ENCODE assay signal across 29 cellular contexts in the genomic region with DNA sequence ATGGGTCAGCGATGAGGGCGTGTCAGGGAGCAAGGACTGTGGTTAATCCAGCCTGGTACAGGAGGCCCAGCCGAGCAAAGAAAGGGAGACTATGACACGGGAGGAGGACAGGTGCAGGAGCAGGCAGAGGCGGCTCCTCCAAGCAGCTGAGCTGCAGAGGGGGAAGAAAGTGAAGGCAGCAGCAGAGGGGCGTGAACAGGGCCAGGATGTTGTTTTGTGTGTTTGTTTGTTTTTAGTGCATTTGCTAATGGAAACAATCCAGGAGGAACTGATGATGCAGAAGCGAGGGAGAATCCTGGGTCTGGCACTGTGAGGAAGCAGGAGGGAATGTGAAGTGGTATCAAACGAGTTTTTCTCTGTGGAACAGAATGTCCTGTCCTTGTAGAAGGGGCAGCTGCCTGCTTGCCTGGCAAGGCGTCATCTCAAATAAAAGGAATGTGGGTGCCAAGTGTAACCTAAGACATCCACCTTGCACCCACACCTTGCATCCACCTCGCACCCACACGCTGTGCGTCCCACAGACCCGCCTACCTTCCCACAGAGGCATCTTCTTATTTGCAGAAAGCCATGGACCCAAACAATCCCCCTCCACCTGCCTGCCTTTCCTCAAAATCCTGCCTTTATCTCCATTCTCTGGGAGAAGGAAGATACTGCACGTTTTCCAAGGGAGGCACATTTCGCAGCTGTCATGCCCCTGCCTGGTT.
"Had no signal": no experiment of that assay in that cellular context is flagged by ENCODE, and none has a peak within 500 bp of the region (broad histone marks: within the 10 kb centered on the region; RNA-seq: fewer than 3 reads in every experiment).

No MANE protein-coding gene starts in this region.

- H3K27ac ChIP-seq: epithelial cell of prostate, gastrocnemius medialis, parathyroid adenoma, stomach, thyroid gland, upper lobe of left lung, vagina had no signal

- H3K4me3 ChIP-seq: gastrocnemius medialis, right atrium auricular region, stomach, thyroid gland, upper lobe of left lung, vagina had no signal

- H3K4me1 ChIP-seq: gastrocnemius medialis, parathyroid adenoma, vagina had no signal

- DNase-seq: activated B cell treated with CpG ODN at 0.5 μM for 24 hours; activated CD4-positive, alpha-beta T cell treated with anti-CD3 and anti-CD28 coated beads, Interleukin-2, amount 50 U/mL, for 1 hour; activated CD8-positive, alpha-beta memory T cell treated with anti-CD3 and anti-CD28 coated beads, Interleukin-2, amount 10 ng/mL, durations not matched to agents 7 days and 5 days; activated CD8-positive, alpha-beta T cell treated with anti-CD3 and anti-CD28 coated beads for 36 hours; activated naive CD4-positive, alpha-beta T cell treated with anti-CD3 and anti-CD28 coated beads, Interleukin-2, amount 10 ng/mL, durations not matched to agents 7 days and 5 days; activated naive CD8-positive, alpha-beta T cell treated with anti-CD3 and anti-CD28 coated beads, Interleukin-2, amount 50 U/mL, for 24 hours; activated T-cell treated with anti-CD3 and anti-CD28 coated beads, Interleukin-2, amount 50 U/mL, for 72 hours; amygdala; dermis blood vessel endothelial cell; effector CD4-positive, alpha-beta T cell; gastrocnemius medialis; head of caudate nucleus; hippocampal formation; left cardiac atrium; left ventricle myocardium superior; naive B cell; nephron progenitor cell; nucleus accumbens; stimulated activated CD4-positive, alpha-beta T cell treated with anti-CD3 and anti-CD28 coated beads, Interleukin-15, amount 100 ng/mL, for 24 hours; stimulated activated CD4-positive, alpha-beta T cell treated with anti-CD3 and anti-CD28 coated beads, Interleukin-2, amount 100 ng/mL, for 24 hours; stimulated activated naive B cell treated with anti-CD40 and anti-IgM and Interleukin-4, amounts not matched to agents 10 μg/mL and 1 μg/mL and 100 μg/mL, for 72 hours; stomach; T-helper 1 cell; thyroid gland; upper lobe of left lung had no signal

- H3K27me3 ChIP-seq: gastrocnemius medialis, right atrium auricular region, thyroid gland, upper lobe of left lung, vagina had no signal

- H3K36me3 ChIP-seq: gastrocnemius medialis, right atrium auricular region, stomach, thyroid gland, upper lobe of left lung, vagina had no signal

- H3K9me3 ChIP-seq: gastrocnemius medialis, right atrium auricular region, stomach, thyroid gland, upper lobe of left lung, vagina had no signal
